1 cellular context compared by ENCODE assay signal in the genomic region with DNA sequence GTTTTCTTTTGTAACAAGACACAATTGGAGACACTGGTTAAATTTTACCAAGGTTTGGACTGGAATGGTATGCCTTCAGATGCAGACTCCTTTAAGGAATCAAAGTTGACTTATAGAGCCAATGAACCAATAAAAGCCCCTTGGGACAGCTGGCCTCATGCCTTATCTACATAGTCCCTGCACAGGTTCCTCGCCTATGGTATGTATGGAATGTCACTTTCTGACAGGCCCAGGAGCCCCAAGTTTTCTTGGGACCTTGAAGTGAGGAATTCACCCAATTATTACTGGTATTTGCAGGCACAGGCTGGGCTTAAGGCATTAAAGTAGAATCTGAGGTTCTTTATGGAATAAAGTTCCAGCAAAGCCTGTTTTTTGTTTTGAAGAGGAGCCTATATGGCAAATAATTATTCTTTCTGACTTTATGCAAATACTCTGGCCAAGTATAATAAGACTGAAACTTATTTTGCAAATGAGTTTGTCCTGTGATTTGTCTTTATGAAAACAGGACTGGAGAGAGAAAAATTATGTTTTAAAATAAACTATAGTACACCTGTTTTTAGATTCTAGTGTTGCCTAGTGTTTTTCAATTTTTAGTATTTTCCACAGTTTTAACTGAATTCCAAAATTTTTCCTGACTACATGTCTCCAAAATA.
TF ChIP-seq lines count a peak whose summit lies in the region.

No MANE protein-coding gene starts in this region.

TF ChIP-seq in A549, 52 proteins besides CTCF, POLR2A, EP300 and RAD21 (continued from another document):
- no peak for TF ChIP-seq ZNF302 (CRISPR knock-in tag; IDR thresholded peaks at IDR 0.05)
